In genomic region chr2:230954738-230955137, GRCh38 we compare ENCODE assay signal across 16 cellular contexts. TPM values are rescaled to one million over a fixed set of nuclear protein-coding genes. Genes with fewer than 3 reads are reported as not detected.
A peak's percentile ranks its signal among the peaks of the same experiment; 100 is the strongest.
DNase-seq lines count a peak whose midpoint lies in the region; ATAC-seq and TF ChIP-seq lines count a peak whose summit lies in the region.
"Had no signal": no experiment of that assay in that cellular context is flagged by ENCODE, and none has a peak within 500 bp of the region (broad histone marks: within the 10 kb centered on the region; RNA-seq: fewer than 3 reads in every experiment).

No MANE protein-coding gene starts in this region.

- peaks cover 4 to 17% of the 10 kb centered on the region in 2 donors for H3K36me3 Mint-ChIP-seq in activated T-cell treated with anti-CD3 and anti-CD28 coated beads, Interleukin-2, amount 50 U/mL, for 72 hours (ENCODE audit: insufficient read depth in 2 of 2)
- peaks cover 2% of the 10 kb centered on the region for H3K36me3 Mint-ChIP-seq in activated T-cell treated with anti-CD3 and anti-CD28 coated beads, Interleukin-2, amount 50 U/mL, for 24 hours (ENCODE audit: low read depth)
- H3K36me3 Mint-ChIP-seq in activated naive CD8-positive, alpha-beta T cell treated with anti-CD3 and anti-CD28 coated beads, Interleukin-2, amount 50 U/mL, for 24 hours (ENCODE audit: low read depth) = peaks cover 2% of the 10 kb centered on the region
- H3K36me3 Mint-ChIP-seq: CD8-positive, alpha-beta T cell had no signal

- H2AFZ ChIP-seq in KMS-11 (ENCODE audit: low read depth) = no peak overlapping the region
- H2AFZ ChIP-seq: GM23338 had no signal

- H3K36me3 ChIP-seq in KMS-11 (ENCODE audit: insufficient read depth) (no peaks in the 10 kb centered on the region), testis (ENCODE audit: low read depth, missing control alignments) (no peaks in the 10 kb centered on the region)

- ATAC-seq in activated T-cell treated with anti-CD3 and anti-CD28 coated beads, Interleukin-2, amount 50 U/mL, for 72 hours (replicated peaks in 1 of 2) = no peak
- no peak for ATAC-seq in activated naive CD8-positive, alpha-beta T cell treated with anti-CD3 and anti-CD28 coated beads, Interleukin-2, amount 50 U/mL, for 24 hours
- ATAC-seq: CD8-positive, alpha-beta T cell; GM23338 had no signal

- TF ChIP-seq CTCF in KMS-11 (conservative IDR thresholded peaks at IDR 0.05; ENCODE audit: low read depth, low read length) (no peak), testis (IDR thresholded peaks at IDR 0.05) (no peak)

- peak overlapping the region; percentile 78; the same call in 1 of the 2 replicates for H3K4me2 ChIP-seq in KMS-11
- H3K4me2 ChIP-seq: GM23338 had no signal

- peak overlapping the region; percentile 21 for H3K27ac Mint-ChIP-seq in activated T-cell treated with anti-CD3 and anti-CD28 coated beads, Interleukin-2, amount 50 U/mL, for 72 hours
- no peak overlapping the region for H3K27ac Mint-ChIP-seq in activated T-cell treated with anti-CD3 and anti-CD28 coated beads, Interleukin-2, amount 50 U/mL, for 24 hours
- peak overlapping the region; percentile 61 for H3K27ac Mint-ChIP-seq in activated naive CD8-positive, alpha-beta T cell treated with anti-CD3 and anti-CD28 coated beads, Interleukin-2, amount 50 U/mL, for 24 hours
- H3K27ac Mint-ChIP-seq: CD14-positive monocyte; CD8-positive, alpha-beta T cell; GM23338 had no signal

- no peaks in the 10 kb centered on the region for H3K9me3 ChIP-seq in testis

- H4K20me1 ChIP-seq in KMS-11 (ENCODE audit: insufficient read depth) = no peaks in the 10 kb centered on the region

- no peak overlapping the region for H3K4me3 ChIP-seq in KMS-11 (IDR thresholded peaks at IDR 0.05; ENCODE audit: insufficient read depth, low read depth, low read length)
- H3K4me3 ChIP-seq in testis = no peak overlapping the region
- H3K4me3 ChIP-seq: GM23338 had no signal

- H3K27me3 ChIP-seq in KMS-11 (ENCODE audit: insufficient read depth, low read depth) = no peaks in the 10 kb centered on the region
- no peaks in the 10 kb centered on the region for H3K27me3 ChIP-seq in testis

- peak overlapping the region in 1 of 2 donors; percentile 31 for H3K4me3 Mint-ChIP-seq in activated T-cell treated with anti-CD3 and anti-CD28 coated beads, Interleukin-2, amount 50 U/mL, for 72 hours
- no peak overlapping the region for H3K4me3 Mint-ChIP-seq in activated T-cell treated with anti-CD3 and anti-CD28 coated beads, Interleukin-2, amount 50 U/mL, for 24 hours
- no peak overlapping the region for H3K4me3 Mint-ChIP-seq in activated naive CD8-positive, alpha-beta T cell treated with anti-CD3 and anti-CD28 coated beads, Interleukin-2, amount 50 U/mL, for 24 hours
- H3K4me3 Mint-ChIP-seq: CD14-positive monocyte; CD8-positive, alpha-beta T cell; GM23338 had no signal

- no peaks in the 10 kb centered on the region for H3K9me3 Mint-ChIP-seq in activated T-cell treated with anti-CD3 and anti-CD28 coated beads, Interleukin-2, amount 50 U/mL, for 72 hours
- no peaks in the 10 kb centered on the region for H3K9me3 Mint-ChIP-seq in activated T-cell treated with anti-CD3 and anti-CD28 coated beads, Interleukin-2, amount 50 U/mL, for 24 hours
- no peaks in the 10 kb centered on the region for H3K9me3 Mint-ChIP-seq in activated naive CD8-positive, alpha-beta T cell treated with anti-CD3 and anti-CD28 coated beads, Interleukin-2, amount 50 U/mL, for 24 hours
- H3K9me3 Mint-ChIP-seq: CD8-positive, alpha-beta T cell; GM23338 had no signal

- peak overlapping the region; percentile 97; the same call in 1 of the 2 replicates for H3K27ac ChIP-seq in KMS-11
- H3K27ac ChIP-seq in testis = no peak overlapping the region
- H3K27ac ChIP-seq: HL-60 had no signal

- 0 out of 2 replicates have a peak, but pooled peaks cover 7% of the 10 kb centered on the region for H3K79me2 ChIP-seq in KMS-11 (ENCODE audit: insufficient read depth, low read depth)

- H3K9ac ChIP-seq in KMS-11 = no peak overlapping the region

- H3K4me1 Mint-ChIP-seq in activated T-cell treated with anti-CD3 and anti-CD28 coated beads, Interleukin-2, amount 50 U/mL, for 72 hours (ENCODE audit: low read depth) = peaks cover 83% of the 10 kb centered on the region
- peaks cover 69% of the 10 kb centered on the region for H3K4me1 Mint-ChIP-seq in activated T-cell treated with anti-CD3 and anti-CD28 coated beads, Interleukin-2, amount 50 U/mL, for 24 hours (ENCODE audit: low read depth)
- peaks cover 69% of the 10 kb centered on the region for H3K4me1 Mint-ChIP-seq in activated naive CD8-positive, alpha-beta T cell treated with anti-CD3 and anti-CD28 coated beads, Interleukin-2, amount 50 U/mL, for 24 hours

- DNase-seq in activated T-cell treated with anti-CD3 and anti-CD28 coated beads, Interleukin-2, amount 50 U/mL, for 72 hours = no peak
- DNase-seq in activated T-cell treated with anti-CD3 and anti-CD28 coated beads, Interleukin-2, amount 50 U/mL, for 24 hours = no peak
- DNase-seq in activated naive CD8-positive, alpha-beta T cell treated with anti-CD3 and anti-CD28 coated beads, Interleukin-2, amount 50 U/mL, for 24 hours = no peak
- DNase-seq in SKM-1 treated with dmso at 0.1 percent for 144 hours (lab: John Stamatoyannopoulos, UW; ENCODE audit: unreplicated experiment) (no peak), SKM-1 (lab: John Stamatoyannopoulos, UW; ENCODE audit: unreplicated experiment) (no peak), testis (no peak)
- DNase-seq: 8988T; CD8-positive, alpha-beta T cell; COR-L47; DND-41; GDM1; H7 had no signal

- intact Hi-C loops in testis (cut with DNase I; ENCODE audit: low total_unique reads) = no loop called here

- no peak for TF ChIP-seq POLR2A in testis (IDR thresholded peaks at IDR 0.05)

- H3K4me1 ChIP-seq in KMS-11 (ENCODE audit: low read depth, poor library complexity, severe bottlenecking) (peaks cover 64% of the 10 kb centered on the region), testis (peaks cover 10% of the 10 kb centered on the region)

- peaks cover 52% of the 10 kb centered on the region for H3K27me3 Mint-ChIP-seq in activated T-cell treated with anti-CD3 and anti-CD28 coated beads, Interleukin-2, amount 50 U/mL, for 72 hours (ENCODE audit: low read depth)
- peaks cover 51% of the 10 kb centered on the region for H3K27me3 Mint-ChIP-seq in activated T-cell treated with anti-CD3 and anti-CD28 coated beads, Interleukin-2, amount 50 U/mL, for 24 hours
- H3K27me3 Mint-ChIP-seq in activated naive CD8-positive, alpha-beta T cell treated with anti-CD3 and anti-CD28 coated beads, Interleukin-2, amount 50 U/mL, for 24 hours = peaks cover 37% of the 10 kb centered on the region

RNA-seq across cellular contexts. Expression of gene GPR55, which starts 29.7 kb away (rescaled TPM):
- 1 to 10 TPM; 6.8 to 9.8 TPM for total RNA-seq in activated T-cell treated with anti-CD3 and anti-CD28 coated beads, Interleukin-2, amount 50 U/mL, for 72 hours
- 10 to 100 TPM; 10.9 to 14.7 TPM for total RNA-seq in testis
- 12.3 TPM for polyA plus RNA-seq in testis (ENCODE audit: insufficient read depth, low read depth, low replicate concordance)
- total RNA-seq: GM23338, H7 had no signal
- polyA plus RNA-seq: GM23338 had no signal

RNA-seq across cellular contexts. Expression of gene SPATA3, which starts 41.2 kb away (rescaled TPM):
- 1 to 10 TPM; 1.9 to 2.3 TPM for total RNA-seq in activated T-cell treated with anti-CD3 and anti-CD28 coated beads, Interleukin-2, amount 50 U/mL, for 72 hours
- 100 to 1,000 TPM in 1 of 2 donors, 10 to 100 TPM in 1; 18.6 to 127 TPM for total RNA-seq in testis
- polyA plus RNA-seq in testis (ENCODE audit: insufficient read depth, low read depth, low replicate concordance) = 211 TPM
- total RNA-seq: CD8-positive, alpha-beta T cell; GM23338; H7 had no signal
- polyA plus RNA-seq: CD14-positive monocyte, GM23338 had no signal

Comparison
In these comparisons a context has a peak if more than half of its experiments do, and no peak if none do; other contexts are left out.
1. RNA of gene SPATA3, which starts 41.2 kb away (total RNA-seq): 18.6 to 127 TPM in testis; 1.9 to 2.3 TPM in activated T-cell treated with anti-CD3 and anti-CD28 coated beads, Interleukin-2, amount 50 U/mL, for 72 hours; every median in the first group is over 4 times any median in the second.